Comparison of ENCODE assay signal across 12 cellular contexts in the genomic region with DNA sequence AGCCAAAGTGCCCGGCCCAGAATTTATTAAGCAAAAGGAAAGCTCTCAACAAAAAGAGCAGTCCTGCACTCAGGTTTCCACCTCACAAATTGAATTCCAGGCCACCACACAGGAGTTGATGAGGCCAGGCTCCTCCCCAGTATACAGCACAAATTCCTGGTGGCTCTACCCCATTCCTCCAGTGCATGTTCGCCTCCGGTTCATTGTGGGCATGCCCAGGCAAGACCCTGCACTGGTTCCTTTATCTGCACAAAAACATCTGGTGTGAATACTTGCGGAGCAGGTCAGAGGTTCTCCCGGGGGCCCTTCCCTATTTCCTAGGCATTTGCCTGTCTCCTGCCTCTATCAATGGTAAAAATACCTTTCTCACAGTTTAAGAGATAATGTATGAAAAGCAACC.
A peak's percentile ranks its signal among the peaks of the same experiment; 100 is the strongest.
DNase-seq lines count a peak whose midpoint lies in the region; ATAC-seq and TF ChIP-seq lines count a peak whose summit lies in the region.
"Had no signal": no experiment of that assay in that cellular context is flagged by ENCODE, and none has a peak within 500 bp of the region (broad histone marks: within the 10 kb centered on the region; RNA-seq: fewer than 3 reads in every experiment).

No MANE protein-coding gene starts in this region.

- DNase-seq in AG08396 (ENCODE audit: low spot score), result peak; percentile 7
- peak; percentile 23 for DNase-seq in iPS-NIHi11 (ENCODE audit: low spot score)
- DNase-seq in NOMO-1 treated with DMSO at 0.1 percent for 48 hours (lab: John Stamatoyannopoulos, UW; ENCODE audit: unreplicated experiment), result no peak
- DNase-seq in HuH-7.5 (ENCODE audit: low spot score), result no peak
- DNase-seq: activated T-cell treated with anti-CD3 and anti-CD28 coated beads, Interleukin-2, amount 50 U/mL, for 48 hours; C1 segment of cervical spinal cord; NCI-H1436 had no signal

- H3K27ac Mint-ChIP-seq in brain, result peak overlapping the region in 3 of 5 experiments; percentile 62 to 86 (median 83)

- peak overlapping the region in 1 of 5 experiments; percentile 17 for H3K4me3 Mint-ChIP-seq in brain
- H3K4me3 Mint-ChIP-seq: nephron had no signal

- no peak overlapping the region for H3K4me3 ChIP-seq in HUES48 (ENCODE audit: low read depth, low read length)

- H3K27ac ChIP-seq in HUES48 (ENCODE audit: low read depth, low read length), result peak overlapping the region; percentile 37

- H3K36me3 Mint-ChIP-seq in brain, result no peaks in the 10 kb centered on the region

- no peaks in the 10 kb centered on the region for H3K9me3 ChIP-seq in HUES48 (ENCODE audit: control insufficient read depth, insufficient read depth, low read length)

- TF ChIP-seq CTCF in brain (conservative IDR thresholded peaks at IDR 0.05), result no peak

- no peaks in the 10 kb centered on the region for H3K4me1 ChIP-seq in HUES48 (ENCODE audit: control insufficient read depth, insufficient read depth, low read length)

- no peak for ATAC-seq in HG02678 (IDR thresholded peaks at IDR 0.05; ENCODE audit: unreplicated experiment)
- no peak for ATAC-seq in GM21529 (IDR thresholded peaks at IDR 0.05; ENCODE audit: unreplicated experiment)

- H3K27me3 Mint-ChIP-seq in brain, result no peaks in the 10 kb centered on the region

- no peaks in the 10 kb centered on the region for H3K36me3 ChIP-seq in HUES48 (ENCODE audit: control insufficient read depth, insufficient read depth, low read length)

- no peaks in the 10 kb centered on the region for H3K27me3 ChIP-seq in HUES48 (ENCODE audit: control insufficient read depth, insufficient read depth, low read length)

- no peak overlapping the region for H3K9ac ChIP-seq in HUES48 (ENCODE audit: low read depth, low read length)

- no peaks in the 10 kb centered on the region for H3K9me3 Mint-ChIP-seq in brain
- H3K9me3 Mint-ChIP-seq: nephron had no signal

- peaks cover 21% of the 10 kb centered on the region for H3K4me1 Mint-ChIP-seq in brain

Comparison
In these comparisons a context has a peak if more than half of its experiments do, and no peak if none do; other contexts are left out.
1. DNase-seq: peak in AG08396 (single experiment) and iPS-NIHi11 (single experiment); none in NOMO-1 treated with DMSO at 0.1 percent for 48 hours (single experiment) and HuH-7.5 (single experiment).